8 cellular contexts compared by ENCODE assay signal in genomic region chr2:113587201-113587600, GRCh38. TPM values are rescaled to one million over a fixed set of nuclear protein-coding genes. Genes with fewer than 3 reads are reported as not detected.
DNase-seq lines count a peak whose midpoint lies in the region; ATAC-seq and TF ChIP-seq lines count a peak whose summit lies in the region.
"Not testable (repeated sequence)": the region's sequence is repeated elsewhere in the genome, so short reads cannot be mapped to it uniquely, and the experiment has no call there.

No MANE protein-coding gene starts in this region.

- 50 to 62% methylated on average over 3 of the region's 3 CpGs for WGBS in heart right ventricle, 2 donors

- H3K27me3 ChIP-seq in heart right ventricle = not testable (repeated sequence)

- not testable (repeated sequence) for H3K4me3 ChIP-seq in heart right ventricle

- H3K36me3 ChIP-seq in heart right ventricle = not testable (repeated sequence)

- TF ChIP-seq CTCF in GM13976 (IDR thresholded peaks at IDR 0.05; ENCODE audit: borderline replicate concordance, control extremely low read depth, extremely low read depth, insufficient read depth, missing control alignments) (peak; percentile 36), RWPE1 (conservative IDR thresholded peaks at IDR 0.05; ENCODE audit: low read depth) (peak; percentile 39; the same call in 1 of the 2 replicates), heart right ventricle (IDR thresholded peaks at IDR 0.05) (peak in 8 of 9 donors; percentile 26 to 62 (median 54)), nephron progenitor cell (IDR thresholded peaks at IDR 0.05) (peak; percentile 36)

- not testable (repeated sequence) for H3K36me3 Mint-ChIP-seq in nephron progenitor cell (ENCODE audit: low read depth)

- in situ Hi-C loops in GM13976 (cut with MboI; ENCODE audit: low sequenced_read_pairs, unreplicated experiment) = not testable (repeated sequence)

- ATAC-seq in heart right ventricle = not testable (repeated sequence)

- intact Hi-C loops in heart right ventricle (cut with DNase I) = not testable (repeated sequence)

- CTCF ChIA-PET in RWPE1 (lab: Yijun Ruan, JAX) = not testable (repeated sequence)

- not testable (repeated sequence) for H3K27ac Mint-ChIP-seq in nephron progenitor cell

- not testable (repeated sequence) for H3K27ac ChIP-seq in RWPE1, heart right ventricle

- H3K27me3 Mint-ChIP-seq in nephron progenitor cell (ENCODE audit: low read depth, poor library complexity) = not testable (repeated sequence)

- not testable (repeated sequence) for H3K9me3 Mint-ChIP-seq in nephron progenitor cell

- peaks cover 28% of the 10 kb centered on the region for H3K4me1 Mint-ChIP-seq in nephron progenitor cell

- POLR2A ChIA-PET in RWPE1 (lab: Yijun Ruan, JAX; ENCODE audit: low non-redundant PET) = not testable (repeated sequence)

- peaks cover 3 to 40% (median 18%) of the 10 kb centered on the region in 9 donors for H3K4me1 ChIP-seq in heart right ventricle

- H3K4me3 Mint-ChIP-seq in nephron progenitor cell = not testable (repeated sequence)

- not testable (repeated sequence) for H3K9me3 ChIP-seq in heart right ventricle

- DNase-seq in AG08395 (ENCODE audit: low spot score) (peak; percentile 9), GM13976 (ENCODE audit: low spot score) (peak; percentile 31), activated T-cell treated with anti-CD3 and anti-CD28 coated beads for 4 hours (peak; percentile 57), heart right ventricle (peak; percentile 51 to 53), nephron progenitor cell (peak; percentile 58)
- DNase-seq in RWPE1 (ENCODE audit: low spot score) = not testable (repeated sequence)
- peak; percentile 40 for DNase-seq in central memory CD4-positive, alpha-beta T cell
- DNase-seq in stimulated activated CD8-positive, alpha-beta memory T cell treated with anti-CD3 and anti-CD28 coated beads, Interleukin-12 subunit alpha, Interleukin-12 subunit beta, amount 100 ng/mL, for 1 hour (ENCODE audit: low read depth) = peak; percentile 22

RNA-seq across cellular contexts. Expression of gene RABL2A, which starts 39.9 kb away (rescaled TPM):
- total RNA-seq in heart right ventricle = 10 to 100 TPM in 1 of 10 donors, 1 to 10 TPM in 9; 5.2 to 10.2 (median 7.3) TPM
- 10 to 100 TPM in 1 of 2 donors, 1 to 10 TPM in 1; 3.5 to 14.9 TPM for polyA plus RNA-seq in heart right ventricle
